ENCODE assay signal across 1 cellular context in the genomic region with DNA sequence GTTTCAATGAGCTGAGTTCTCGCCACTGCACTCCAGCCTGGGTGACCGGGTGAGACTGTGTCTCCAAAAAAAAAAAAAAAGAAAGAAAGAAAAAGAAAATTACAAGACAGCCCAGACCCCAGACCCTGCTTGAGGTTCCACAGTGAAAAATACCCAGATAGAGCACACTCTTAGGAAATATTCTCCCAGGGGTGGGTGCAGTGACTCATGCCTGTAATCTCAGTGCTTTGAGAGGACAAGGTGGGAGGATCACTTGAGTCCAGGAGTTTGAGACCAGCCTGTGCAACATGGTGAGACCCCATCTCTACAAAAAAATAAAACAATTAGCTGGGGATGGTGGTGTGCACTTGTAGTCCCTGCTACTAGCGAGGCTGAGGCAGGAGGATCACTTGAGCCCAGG.
TF ChIP-seq lines count a peak whose summit lies in the region.

No MANE protein-coding gene starts in this region.

TF ChIP-seq in K562, 482 proteins besides CTCF, POLR2A, EP300 and RAD21 (continued from another document):
- TF ChIP-seq, protein P1, sequence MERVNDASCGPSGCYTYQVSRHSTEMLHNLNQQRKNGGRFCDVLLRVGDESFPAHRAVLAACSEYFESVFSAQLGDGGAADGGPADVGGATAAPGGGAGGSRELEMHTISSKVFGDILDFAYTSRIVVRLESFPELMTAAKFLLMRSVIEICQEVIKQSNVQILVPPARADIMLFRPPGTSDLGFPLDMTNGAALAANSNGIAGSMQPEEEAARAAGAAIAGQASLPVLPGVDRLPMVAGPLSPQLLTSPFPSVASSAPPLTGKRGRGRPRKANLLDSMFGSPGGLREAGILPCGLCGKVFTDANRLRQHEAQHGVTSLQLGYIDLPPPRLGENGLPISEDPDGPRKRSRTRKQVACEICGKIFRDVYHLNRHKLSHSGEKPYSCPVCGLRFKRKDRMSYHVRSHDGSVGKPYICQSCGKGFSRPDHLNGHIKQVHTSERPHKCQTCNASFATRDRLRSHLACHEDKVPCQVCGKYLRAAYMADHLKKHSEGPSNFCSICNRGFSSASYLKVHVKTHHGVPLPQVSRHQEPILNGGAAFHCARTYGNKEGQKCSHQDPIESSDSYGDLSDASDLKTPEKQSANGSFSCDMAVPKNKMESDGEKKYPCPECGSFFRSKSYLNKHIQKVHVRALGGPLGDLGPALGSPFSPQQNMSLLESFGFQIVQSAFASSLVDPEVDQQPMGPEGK (CRISPR knock-in tag; IDR thresholded peaks at IDR 0.05; ENCODE audit: borderline replicate concordance): no peak
- TF ChIP-seq SREBF1 (IDR thresholded peaks at IDR 0.05; ENCODE audit: borderline replicate concordance, low read depth, low read length) (no peak), SNRNP70 (optimal IDR thresholded peaks at IDR 0.05; ENCODE audit: low read depth, low read length) (no peak), CHD1 (IDR thresholded peaks at IDR 0.05; ENCODE audit: low read length) (no peak), FOSL1 (tag; conservative IDR thresholded peaks at IDR 0.05) (peak; percentile 61), RB1 (IDR thresholded peaks at IDR 0.05; ENCODE audit: low read depth) (no peak), SMARCE1 (IDR thresholded peaks at IDR 0.05) (peak; percentile 46; the same call in 1 of the 2 replicates), U2AF1 (optimal IDR thresholded peaks at IDR 0.05; ENCODE audit: low read depth, low read length) (no peak), POLR2B (IDR thresholded peaks at IDR 0.05; ENCODE audit: low read depth, partially characterized antibody) (no peak), NR1H2 (CRISPR knock-in tag; IDR thresholded peaks at IDR 0.05) (no peak), ZSCAN29 (IDR thresholded peaks at IDR 0.05) (no peak), PHF21A (IDR thresholded peaks at IDR 0.05; ENCODE audit: borderline replicate concordance, low read depth) (0 out of 2 replicates have a peak, but pooled peaks have one; percentile 36), JUNB (CRISPR knock-in tag; conservative IDR thresholded peaks at IDR 0.05) (no peak), L3MBTL2 (IDR thresholded peaks at IDR 0.05) (no peak), ZNF143 (CRISPR knock-in tag; IDR thresholded peaks at IDR 0.05) (no peak), HDAC6 (IDR thresholded peaks at IDR 0.05; ENCODE audit: low read depth, low read length) (no peak), EGR1 (conservative IDR thresholded peaks at IDR 0.05) (peak; percentile 49), NCOA6 (IDR thresholded peaks at IDR 0.05) (no peak), SMARCA4 (IDR thresholded peaks at IDR 0.05) (0 out of 2 replicates have a peak, but pooled peaks have one; percentile 41)
- TF ChIP-seq, protein P2, sequence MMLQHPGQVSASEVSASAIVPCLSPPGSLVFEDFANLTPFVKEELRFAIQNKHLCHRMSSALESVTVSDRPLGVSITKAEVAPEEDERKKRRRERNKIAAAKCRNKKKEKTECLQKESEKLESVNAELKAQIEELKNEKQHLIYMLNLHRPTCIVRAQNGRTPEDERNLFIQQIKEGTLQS (IDR thresholded peaks at IDR 0.05): peak; percentile 80
- TF ChIP-seq, protein P2 (CRISPR knock-in tag; conservative IDR thresholded peaks at IDR 0.05): no peak
- TF ChIP-seq, protein P3, sequence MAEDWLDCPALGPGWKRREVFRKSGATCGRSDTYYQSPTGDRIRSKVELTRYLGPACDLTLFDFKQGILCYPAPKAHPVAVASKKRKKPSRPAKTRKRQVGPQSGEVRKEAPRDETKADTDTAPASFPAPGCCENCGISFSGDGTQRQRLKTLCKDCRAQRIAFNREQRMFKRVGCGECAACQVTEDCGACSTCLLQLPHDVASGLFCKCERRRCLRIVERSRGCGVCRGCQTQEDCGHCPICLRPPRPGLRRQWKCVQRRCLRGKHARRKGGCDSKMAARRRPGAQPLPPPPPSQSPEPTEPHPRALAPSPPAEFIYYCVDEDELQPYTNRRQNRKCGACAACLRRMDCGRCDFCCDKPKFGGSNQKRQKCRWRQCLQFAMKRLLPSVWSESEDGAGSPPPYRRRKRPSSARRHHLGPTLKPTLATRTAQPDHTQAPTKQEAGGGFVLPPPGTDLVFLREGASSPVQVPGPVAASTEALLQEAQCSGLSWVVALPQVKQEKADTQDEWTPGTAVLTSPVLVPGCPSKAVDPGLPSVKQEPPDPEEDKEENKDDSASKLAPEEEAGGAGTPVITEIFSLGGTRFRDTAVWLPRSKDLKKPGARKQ (CRISPR knock-in tag; IDR thresholded peaks at IDR 0.05): no peak
- TF ChIP-seq, protein P4, sequence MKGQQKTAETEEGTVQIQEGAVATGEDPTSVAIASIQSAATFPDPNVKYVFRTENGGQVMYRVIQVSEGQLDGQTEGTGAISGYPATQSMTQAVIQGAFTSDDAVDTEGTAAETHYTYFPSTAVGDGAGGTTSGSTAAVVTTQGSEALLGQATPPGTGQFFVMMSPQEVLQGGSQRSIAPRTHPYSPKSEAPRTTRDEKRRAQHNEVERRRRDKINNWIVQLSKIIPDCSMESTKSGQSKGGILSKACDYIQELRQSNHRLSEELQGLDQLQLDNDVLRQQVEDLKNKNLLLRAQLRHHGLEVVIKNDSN (CRISPR knock-in tag; IDR thresholded peaks at IDR 0.05): no peak
